Comparison of ENCODE assay signal across 18 cellular contexts in genomic region chr19:5050016-5050656, GRCh38.
A peak's percentile ranks its signal among the peaks of the same experiment; 100 is the strongest.
DNase-seq lines count a peak whose midpoint lies in the region; ATAC-seq and TF ChIP-seq lines count a peak whose summit lies in the region.
"Had no signal": no experiment of that assay in that cellular context is flagged by ENCODE, and none has a peak within 500 bp of the region (broad histone marks: within the 10 kb centered on the region; RNA-seq: fewer than 3 reads in every experiment).

No MANE protein-coding gene starts in this region.

- no peak for TF ChIP-seq EP300 in suprapubic skin (IDR thresholded peaks at IDR 0.05)

- intact Hi-C loops in lower lobe of right lung (cut with DNase I) = no loop called here

- H3K4me3 ChIP-seq in endocrine pancreas (ENCODE audit: control insufficient read depth, insufficient read depth, low read length) (no peak overlapping the region), suprapubic skin (no peak overlapping the region), lower lobe of right lung (no peak overlapping the region)
- H3K4me3 ChIP-seq: gastroesophageal sphincter, lung, stomach, upper lobe of left lung had no signal

- TF ChIP-seq POLR2A in suprapubic skin (IDR thresholded peaks at IDR 0.05) = no peak

- H3K27ac ChIP-seq in suprapubic skin = peak overlapping the region; percentile 83
- no peak overlapping the region for H3K27ac ChIP-seq in lower lobe of right lung
- H3K27ac ChIP-seq: stomach, upper lobe of left lung had no signal

- H3K36me3 ChIP-seq in endocrine pancreas (ENCODE audit: control insufficient read depth, insufficient read depth, low read length) (no peaks in the 10 kb centered on the region), suprapubic skin (peaks cover 20% of the 10 kb centered on the region), lower lobe of right lung (peaks cover 60% of the 10 kb centered on the region)

- 52% methylated on average over 13 of the region's 18 CpGs for WGBS in suprapubic skin

- peak overlapping the region; percentile 48 for H3K9ac ChIP-seq in endocrine pancreas (ENCODE audit: control insufficient read depth, insufficient read depth, low read length)

- no peaks in the 10 kb centered on the region for H3K4me1 ChIP-seq in endocrine pancreas (ENCODE audit: control insufficient read depth, insufficient read depth, low read length)
- H3K4me1 ChIP-seq in suprapubic skin = peaks cover 50% of the 10 kb centered on the region
- H3K4me1 ChIP-seq in lower lobe of right lung = peaks cover 35% of the 10 kb centered on the region

- DNase-seq in DMS79 treated with DMSO at 0.1 percent for 48 hours (lab: John Stamatoyannopoulos, UW) (peak; percentile 40), DMS79 (lab: John Stamatoyannopoulos, UW) (no peak), NCI-H2171 treated with DMSO at 0.1 percent for 48 hours (lab: John Stamatoyannopoulos, UW) (peak; percentile 94), suprapubic skin (ENCODE audit: low spot score in 2 of 2) (no peak), lower lobe of right lung (no peak)
- DNase-seq: activated CD4-positive, alpha-beta T cell treated with anti-CD3 and anti-CD28 coated beads for 4 hours; effector memory CD8-positive, alpha-beta T cell; kidney; NCI-H187; stomach; T-helper 1 cell had no signal

- TF ChIP-seq CTCF in suprapubic skin (IDR thresholded peaks at IDR 0.05) (no peak), lower lobe of right lung (IDR thresholded peaks at IDR 0.05) (no peak)

- H3K9me3 ChIP-seq in endocrine pancreas (ENCODE audit: control insufficient read depth, low read length) (no peaks in the 10 kb centered on the region), suprapubic skin (no peaks in the 10 kb centered on the region), lower lobe of right lung (no peaks in the 10 kb centered on the region)
- H3K9me3 ChIP-seq: gastroesophageal sphincter, stomach, upper lobe of left lung had no signal

- H3K27me3 ChIP-seq in endocrine pancreas (ENCODE audit: control insufficient read depth, insufficient read depth, low read length) (no peaks in the 10 kb centered on the region), suprapubic skin (no peaks in the 10 kb centered on the region), lower lobe of right lung (ENCODE audit: low read depth) (no peaks in the 10 kb centered on the region)
- H3K27me3 ChIP-seq: gastroesophageal sphincter, stomach, upper lobe of left lung had no signal

- no peak for ATAC-seq in lower lobe of right lung
- ATAC-seq in GM19397 (IDR thresholded peaks at IDR 0.05; ENCODE audit: unreplicated experiment) = no peak
- ATAC-seq in HG02973 (IDR thresholded peaks at IDR 0.05; ENCODE audit: unreplicated experiment) = no peak
- ATAC-seq: effector memory CD8-positive, alpha-beta T cell; gastroesophageal sphincter; Panc1 had no signal

Comparison
In these comparisons a context has a peak if more than half of its experiments do, and no peak if none do; other contexts are left out.
1. DNase-seq: peak in DMS79 treated with DMSO at 0.1 percent for 48 hours (single experiment) and NCI-H2171 treated with DMSO at 0.1 percent for 48 hours (single experiment); none in DMS79 (single experiment), suprapubic skin (0 of 2) and lower lobe of right lung (single experiment).